Comparison of ENCODE assay signal across 1 cellular context in the genomic region with DNA sequence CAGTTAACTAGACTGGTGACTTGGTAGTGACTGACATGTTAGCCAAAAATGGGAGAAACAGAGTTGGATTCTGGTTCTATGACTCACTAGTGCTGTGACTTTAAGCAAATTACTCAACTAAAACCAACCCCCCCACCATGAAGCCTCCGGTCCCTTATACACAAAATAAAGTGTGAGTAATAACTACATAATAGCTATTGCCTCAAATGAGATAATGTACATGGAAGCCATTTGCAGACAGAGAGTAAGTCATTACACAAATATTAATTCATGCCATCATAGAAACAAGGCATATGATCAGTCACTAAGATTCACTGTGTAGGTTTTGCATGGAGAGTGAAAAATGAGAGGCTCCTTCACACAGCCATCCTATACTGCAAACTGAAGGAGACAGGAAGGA.
TF ChIP-seq lines count a peak whose summit lies in the region.

No MANE protein-coding gene starts in this region.

TF ChIP-seq in HCT116, 20 proteins besides CTCF, POLR2A, EP300 and RAD21 (continued from another document):
- TF ChIP-seq, protein P1, sequence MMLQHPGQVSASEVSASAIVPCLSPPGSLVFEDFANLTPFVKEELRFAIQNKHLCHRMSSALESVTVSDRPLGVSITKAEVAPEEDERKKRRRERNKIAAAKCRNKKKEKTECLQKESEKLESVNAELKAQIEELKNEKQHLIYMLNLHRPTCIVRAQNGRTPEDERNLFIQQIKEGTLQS (IDR thresholded peaks at IDR 0.05): no peak
- TF ChIP-seq, protein P2, sequence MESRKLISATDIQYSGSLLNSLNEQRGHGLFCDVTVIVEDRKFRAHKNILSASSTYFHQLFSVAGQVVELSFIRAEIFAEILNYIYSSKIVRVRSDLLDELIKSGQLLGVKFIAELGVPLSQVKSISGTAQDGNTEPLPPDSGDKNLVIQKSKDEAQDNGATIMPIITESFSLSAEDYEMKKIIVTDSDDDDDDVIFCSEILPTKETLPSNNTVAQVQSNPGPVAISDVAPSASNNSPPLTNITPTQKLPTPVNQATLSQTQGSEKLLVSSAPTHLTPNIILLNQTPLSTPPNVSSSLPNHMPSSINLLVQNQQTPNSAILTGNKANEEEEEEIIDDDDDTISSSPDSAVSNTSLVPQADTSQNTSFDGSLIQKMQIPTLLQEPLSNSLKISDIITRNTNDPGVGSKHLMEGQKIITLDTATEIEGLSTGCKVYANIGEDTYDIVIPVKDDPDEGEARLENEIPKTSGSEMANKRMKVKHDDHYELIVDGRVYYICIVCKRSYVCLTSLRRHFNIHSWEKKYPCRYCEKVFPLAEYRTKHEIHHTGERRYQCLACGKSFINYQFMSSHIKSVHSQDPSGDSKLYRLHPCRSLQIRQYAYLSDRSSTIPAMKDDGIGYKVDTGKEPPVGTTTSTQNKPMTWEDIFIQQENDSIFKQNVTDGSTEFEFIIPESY (IDR thresholded peaks at IDR 0.05; ENCODE audit: extremely low read depth, insufficient replicate concordance, low read length): no peak
- TF ChIP-seq CEBPB (IDR thresholded peaks at IDR 0.05; ENCODE audit: low read depth) (peak; percentile 51), EZH2 (IDR thresholded peaks at IDR 0.05) (no peak)
